ENCODE assay signal across 14 cellular contexts in the genomic region with DNA sequence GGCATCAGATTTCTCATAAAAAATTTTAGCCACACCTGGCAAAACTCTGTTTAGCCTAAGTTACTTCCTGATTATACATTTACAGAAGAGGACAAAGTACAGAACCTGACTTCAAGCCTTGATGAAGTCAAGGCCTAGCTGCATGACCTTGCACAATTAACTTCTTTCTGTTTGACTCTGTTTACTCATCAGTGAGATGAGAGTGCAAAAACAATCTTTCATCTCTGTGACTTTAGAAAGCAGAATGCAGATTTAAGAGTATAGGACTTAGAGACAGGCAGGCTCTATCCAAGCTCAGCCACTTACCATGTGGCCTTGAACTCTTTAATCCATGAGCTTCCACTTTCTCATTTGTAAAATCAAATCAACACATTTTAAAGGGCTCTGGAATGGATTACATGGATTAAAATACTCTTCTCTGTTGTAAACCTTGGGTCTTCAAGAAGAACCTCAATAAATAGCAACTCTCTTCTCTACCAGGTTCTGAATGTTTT.
"Had no signal": no experiment of that assay in that cellular context is flagged by ENCODE, and none has a peak within 500 bp of the region (broad histone marks: within the 10 kb centered on the region; RNA-seq: fewer than 3 reads in every experiment).

No MANE protein-coding gene starts in this region.

- DNase-seq: activated CD4-positive, alpha-beta T cell treated with anti-CD3 and anti-CD28 coated beads, Interleukin-2, amount 50 U/mL, for 1 hour; activated T-cell treated with anti-CD3 and anti-CD28 coated beads for 4 hours; central memory CD4-positive, alpha-beta T cell; endodermal cell; immature natural killer cell; left ventricle myocardium inferior; mesendoderm; ovary; retina; tibial artery had no signal

- H3K4me1 ChIP-seq: left ventricle myocardium inferior, tibial artery, vagina had no signal

- H3K27ac ChIP-seq: left ventricle myocardium inferior, neural progenitor cell, ovary, skin epidermis, tibial artery, vagina had no signal

- H3K4me3 ChIP-seq: left ventricle myocardium inferior, neural progenitor cell, ovary, skin epidermis, tibial artery, vagina had no signal

- H3K27me3 ChIP-seq: neural progenitor cell, ovary, tibial artery, vagina had no signal

- H3K36me3 ChIP-seq: left ventricle myocardium inferior, neural progenitor cell, ovary, tibial artery, vagina had no signal

- ATAC-seq: stimulated activated effector memory CD8-positive, alpha-beta T cell treated with anti-CD3 and anti-CD28 coated beads, Interleukin-12 subunit alpha, Interleukin-12 subunit beta, amount 100 ng/mL, for 72 hours had no signal

- H3K9me3 ChIP-seq: ovary, tibial artery, vagina had no signal
